ENCODE assay signal across 9 cellular contexts in the genomic region with DNA sequence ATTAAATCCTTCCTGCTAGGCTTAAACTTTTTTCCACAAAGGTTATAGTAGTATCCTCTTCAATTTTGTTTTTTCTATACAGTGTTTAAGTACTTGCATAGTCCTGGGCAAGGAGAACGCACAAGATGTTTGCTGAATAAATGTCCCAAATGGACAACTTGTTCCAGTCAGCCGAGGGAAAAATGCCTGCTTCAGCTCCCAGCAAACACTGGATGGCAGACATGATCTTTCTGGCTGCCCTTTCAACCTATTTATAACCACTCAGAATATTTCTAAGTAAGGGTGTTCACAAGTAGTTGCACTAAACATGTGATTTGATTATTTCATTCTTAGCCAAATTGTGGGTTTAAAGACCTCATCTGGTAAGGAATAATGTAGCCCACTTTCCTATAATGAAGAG. TPM values are rescaled to one million over a fixed set of nuclear protein-coding genes. Genes with fewer than 3 reads are reported as not detected.
DNase-seq lines count a peak whose midpoint lies in the region; ATAC-seq, FAIRE-seq and TF ChIP-seq lines count a peak whose summit lies in the region.
"Had no signal": no experiment of that assay in that cellular context is flagged by ENCODE, and none has a peak within 500 bp of the region (broad histone marks: within the 10 kb centered on the region; RNA-seq: fewer than 3 reads in every experiment).

No MANE protein-coding gene starts in this region.

- H3K4me1 ChIP-seq in astrocyte (ENCODE audit: insufficient read depth, low read length) (no peaks in the 10 kb centered on the region), upper lobe of right lung (no peaks in the 10 kb centered on the region)

- no peak for FAIRE-seq in astrocyte (lab: Jason Lieb, UNC)

- H2AFZ ChIP-seq in astrocyte (ENCODE audit: low read depth, low read length): no peak overlapping the region

- POLR2A ChIA-PET in activated CD4-positive, alpha-beta T cell treated with anti-CD3 and anti-CD28 coated beads for 36 hours (lab: Charles Lee): no interaction called here

- H3K4me3 Mint-ChIP-seq in astrocyte (ENCODE audit: unreplicated experiment): no peak overlapping the region
- H3K4me3 Mint-ChIP-seq in activated CD4-positive, alpha-beta T cell treated with anti-CD3 and anti-CD28 coated beads for 36 hours: no peak overlapping the region

- H3K27me3 ChIP-seq in astrocyte (ENCODE audit: insufficient read depth, low read length) (no peaks in the 10 kb centered on the region), upper lobe of right lung (no peaks in the 10 kb centered on the region)

- TF ChIP-seq CTCF in astrocyte (IDR thresholded peaks at IDR 0.05; ENCODE audit: insufficient read depth, low read depth, low read length) (peak; percentile 26), upper lobe of right lung (IDR thresholded peaks at IDR 0.05) (peak; percentile 58)

- H3K36me3 Mint-ChIP-seq in astrocyte (ENCODE audit: low read depth, unreplicated experiment): peaks cover 27% of the 10 kb centered on the region
- H3K36me3 Mint-ChIP-seq in activated CD4-positive, alpha-beta T cell treated with anti-CD3 and anti-CD28 coated beads for 36 hours (ENCODE audit: low read depth): no peaks in the 10 kb centered on the region

- H3K4me3 ChIP-seq in astrocyte (ENCODE audit: insufficient read depth, low read depth, low read length): no peak overlapping the region
- no peak overlapping the region for H3K4me3 ChIP-seq in upper lobe of right lung

- CTCF ChIA-PET in activated CD4-positive, alpha-beta T cell treated with anti-CD3 and anti-CD28 coated beads for 36 hours (lab: Charles Lee): no interaction called here

- peaks cover 4% of the 10 kb centered on the region for H3K4me1 Mint-ChIP-seq in astrocyte (ENCODE audit: low read depth, unreplicated experiment)
- no peaks in the 10 kb centered on the region for H3K4me1 Mint-ChIP-seq in activated CD4-positive, alpha-beta T cell treated with anti-CD3 and anti-CD28 coated beads for 36 hours

- H3K9ac ChIP-seq in astrocyte (ENCODE audit: low read length): no peak overlapping the region

- no peak overlapping the region for H3K4me2 ChIP-seq in astrocyte (ENCODE audit: low read length)

- intact Hi-C loops in upper lobe of right lung (cut with DNase I): loop anchor here (5.0 kb wide), 1 partner anchor 136 kb away; no protein-coding TSS in a partner anchor
- intact Hi-C loops in activated CD4-positive, alpha-beta T cell treated with anti-CD3 and anti-CD28 coated beads for 36 hours (cut with DNase I, micrococcal nuclease): no loop called here

- no peak overlapping the region for H3K27ac Mint-ChIP-seq in astrocyte (ENCODE audit: unreplicated experiment)
- H3K27ac Mint-ChIP-seq in activated CD4-positive, alpha-beta T cell treated with anti-CD3 and anti-CD28 coated beads for 36 hours: no peak overlapping the region

- no peak overlapping the region for H3K27ac ChIP-seq in astrocyte (ENCODE audit: low read depth, low read length)
- no peak overlapping the region for H3K27ac ChIP-seq in upper lobe of right lung

- H3K79me2 ChIP-seq in astrocyte (ENCODE audit: insufficient read depth, low read length): peaks cover 23% of the 10 kb centered on the region

- H3K36me3 ChIP-seq in astrocyte (ENCODE audit: insufficient read depth, low read length) (peaks cover 29% of the 10 kb centered on the region), upper lobe of right lung (peaks cover 50% of the 10 kb centered on the region)

- H3K27me3 Mint-ChIP-seq in astrocyte (ENCODE audit: low read depth, unreplicated experiment): no peaks in the 10 kb centered on the region
- H3K27me3 Mint-ChIP-seq in activated CD4-positive, alpha-beta T cell treated with anti-CD3 and anti-CD28 coated beads for 36 hours: peaks cover 1% of the 10 kb centered on the region

- H3K9me3 Mint-ChIP-seq in astrocyte (ENCODE audit: unreplicated experiment): no peaks in the 10 kb centered on the region
- no peaks in the 10 kb centered on the region for H3K9me3 Mint-ChIP-seq in activated CD4-positive, alpha-beta T cell treated with anti-CD3 and anti-CD28 coated beads for 36 hours (ENCODE audit: low read depth)

- H4K20me1 ChIP-seq in astrocyte (ENCODE audit: insufficient read depth, low read length): peaks cover 19% of the 10 kb centered on the region

- no peaks in the 10 kb centered on the region for H3K9me3 ChIP-seq in astrocyte (ENCODE audit: insufficient read depth, low read depth, low read length)
- no peaks in the 10 kb centered on the region for H3K9me3 ChIP-seq in upper lobe of right lung

- ATAC-seq in upper lobe of right lung (peak; percentile 82), HG03460 (IDR thresholded peaks at IDR 0.05; ENCODE audit: unreplicated experiment) (no peak)
- ATAC-seq in activated CD4-positive, alpha-beta T cell treated with anti-CD3 and anti-CD28 coated beads for 36 hours: no peak

- DNase-seq in NCI-H82 (lab: John Stamatoyannopoulos, UW) (peak; percentile 24), NCI-H82 treated with DMSO at 0.1 percent for 48 hours (lab: John Stamatoyannopoulos, UW; ENCODE audit: unreplicated experiment) (no peak), astrocyte (ENCODE audit: low read depth) (no peak), iris pigment epithelial cell (ENCODE audit: low read depth) (peak; percentile 39), upper lobe of right lung (no peak), germinal center (ENCODE audit: low spot score) (no peak)
- no peak for DNase-seq in activated CD4-positive, alpha-beta T cell treated with anti-CD3 and anti-CD28 coated beads for 36 hours
- DNase-seq: NCI-H1930 had no signal

RNA-seq across cellular contexts. Expression of gene GNB4, which starts 29.8 kb away (rescaled TPM):
- total RNA-seq in astrocyte (83.7 and 85.7 TPM in 2 replicates), upper lobe of right lung (56.6 TPM)
- total RNA-seq in activated CD4-positive, alpha-beta T cell treated with anti-CD3 and anti-CD28 coated beads for 36 hours: under 1 TPM; 0.75 to 0.88 TPM

Comparison
In these comparisons a context has a peak if more than half of its experiments do, and no peak if none do; other contexts are left out.
1. DNase-seq: peak in NCI-H82 (single experiment) and iris pigment epithelial cell (single experiment); none in NCI-H82 treated with DMSO at 0.1 percent for 48 hours (single experiment), astrocyte (single experiment), upper lobe of right lung (single experiment), activated CD4-positive, alpha-beta T cell treated with anti-CD3 and anti-CD28 coated beads for 36 hours (single experiment) and germinal center (single experiment).
2. RNA of gene GNB4, which starts 29.8 kb away (total RNA-seq): 83.7 to 85.7 TPM in astrocyte and 56.6 TPM in upper lobe of right lung (single experiment); 0.75 to 0.88 TPM in activated CD4-positive, alpha-beta T cell treated with anti-CD3 and anti-CD28 coated beads for 36 hours; every median in the first group is over 10 times any median in the second.